ENCODE assay signal across 34 cellular contexts in genomic region chr4:10131202-10131601, GRCh38.
"Had no signal": no experiment of that assay in that cellular context is flagged by ENCODE, and none has a peak within 500 bp of the region (broad histone marks: within the 10 kb centered on the region; RNA-seq: fewer than 3 reads in every experiment).

No MANE protein-coding gene starts in this region.

- H3K36me3 ChIP-seq: MG63 had no signal

- H3K4me3 ChIP-seq: MG63 had no signal

- DNase-seq: Karpas-422, Kasumi-1, MG63, MM.1S, MV-4-11, NCI-H1048, NCI-H1092, NCI-H1092 treated with DMSO at 0.1 percent for 48 hours, NCI-H1105, NCI-H1105 treated with DMSO at 0.1 percent for 48 hours, NCI-H1417, NCI-H1417 treated with DMSO at 0.1 percent for 48 hours, NCI-H1436, NCI-H1436 treated with DMSO at 0.1 percent for 48 hours, NCI-H1694, NCI-H1694 treated with DMSO at 0.1 percent for 48 hours, NCI-H187, NCI-H187 treated with DMSO at 0.1 percent for 48 hours, NCI-H1930, NCI-H2029 treated with DMSO at 0.1 percent for 48 hours, NCI-H2081, NCI-H2081 treated with DMSO at 0.1 percent for 48 hours, NCI-H2107, NCI-H2171, NCI-H2171 treated with DMSO at 0.1 percent for 48 hours, NCI-H2227 treated with DMSO at 0.1 percent for 48 hours, NCI-H226, NCI-H345, NCI-H446, NCI-H446 treated with DMSO at 0.1 percent for 48 hours, NCI-H510A, NCI-H510A treated with DMSO at 0.1 percent for 48 hours, NCI-H524, NCI-H524 treated with DMSO at 0.1 percent for 48 hours had no signal

- H3K9me3 ChIP-seq: MG63 had no signal

- H3K27me3 ChIP-seq: MG63 had no signal
